Comparison of ENCODE assay signal across 8 cellular contexts in genomic region chr6:132456700-132457143, GRCh38. TPM values are rescaled to one million over a fixed set of nuclear protein-coding genes. Genes with fewer than 3 reads are reported as not detected.
DNase-seq lines count a peak whose midpoint lies in the region; ATAC-seq and TF ChIP-seq lines count a peak whose summit lies in the region.

No MANE protein-coding gene starts in this region.

- peaks cover 0 to 15% (median 0%) of the 10 kb centered on the region in 9 donors for H3K4me1 ChIP-seq in heart right ventricle

- H3K27ac ChIP-seq in heart right ventricle: peak overlapping the region in 2 of 10 donors; percentile 2 to 43

- TF ChIP-seq CTCF in GM10248 (IDR thresholded peaks at IDR 0.05; ENCODE audit: control extremely low read depth, extremely low read depth, low read depth, missing control alignments) (peak; percentile 74), heart right ventricle (IDR thresholded peaks at IDR 0.05) (peak in 4 of 9 donors; percentile 31 to 55 (median 39))

- DNase-seq in GM10248 (ENCODE audit: extremely low spot score) (peak; percentile 65), heart right ventricle (peak; percentile 39 to 58), cortex of kidney (lab: John Stamatoyannopoulos, UW) (no peak), NCI-H510A treated with DMSO at 0.1 percent for 48 hours (lab: John Stamatoyannopoulos, UW) (no peak), DMS153 treated with DMSO at 0.1 percent for 48 hours (lab: John Stamatoyannopoulos, UW; ENCODE audit: unreplicated experiment) (no peak)
- DNase-seq in activated T-helper 1 cell treated with anti-CD3 and anti-CD28 coated beads, Interleukin-12 subunit alpha, Interleukin-12 subunit beta, Interleukin-2, Interleukin-4 antibody, amounts not matched to agents 30 ng/mL and 10 ng/mL and 1 ng/mL, durations not matched to agents 14 hours and 24 hours and 36 hours (ENCODE audit: low spot score): no peak

- no peaks in the 10 kb centered on the region for H3K9me3 Mint-ChIP-seq in activated T-helper 1 cell treated with anti-CD3 and anti-CD28 coated beads, Interleukin-12 subunit alpha, Interleukin-12 subunit beta, Interleukin-2, Interleukin-4 antibody, amounts not matched to agents 30 ng/mL and 10 ng/mL and 1 ng/mL, durations not matched to agents 14 hours and 24 hours and 36 hours

- H3K27ac Mint-ChIP-seq in activated T-helper 1 cell treated with anti-CD3 and anti-CD28 coated beads, Interleukin-12 subunit alpha, Interleukin-12 subunit beta, Interleukin-2, Interleukin-4 antibody, amounts not matched to agents 30 ng/mL and 10 ng/mL and 1 ng/mL, durations not matched to agents 14 hours and 24 hours and 36 hours: no peak overlapping the region

- H3K36me3 Mint-ChIP-seq in activated T-helper 1 cell treated with anti-CD3 and anti-CD28 coated beads, Interleukin-12 subunit alpha, Interleukin-12 subunit beta, Interleukin-2, Interleukin-4 antibody, amounts not matched to agents 30 ng/mL and 10 ng/mL and 1 ng/mL, durations not matched to agents 14 hours and 24 hours and 36 hours (ENCODE audit: low read depth): peaks cover 13% of the 10 kb centered on the region

- H3K4me3 ChIP-seq in heart right ventricle: no peak overlapping the region

- peaks cover 0 to 92% (median 14%) of the 10 kb centered on the region in 9 donors for H3K36me3 ChIP-seq in heart right ventricle

- H3K27me3 ChIP-seq in heart right ventricle: no peaks in the 10 kb centered on the region

- no peaks in the 10 kb centered on the region for H3K27me3 Mint-ChIP-seq in activated T-helper 1 cell treated with anti-CD3 and anti-CD28 coated beads, Interleukin-12 subunit alpha, Interleukin-12 subunit beta, Interleukin-2, Interleukin-4 antibody, amounts not matched to agents 30 ng/mL and 10 ng/mL and 1 ng/mL, durations not matched to agents 14 hours and 24 hours and 36 hours (ENCODE audit: insufficient read depth)

- CTCF ChIA-PET in GM10248 (lab: Yijun Ruan, JAX): interaction anchor here (0.6 to 5.0 kb wide), 17 partner anchors 9 to 177 kb away, joined by 3 to 33 read pairs (median 4); no protein-coding TSS in a partner anchor

- H3K4me3 Mint-ChIP-seq in activated T-helper 1 cell treated with anti-CD3 and anti-CD28 coated beads, Interleukin-12 subunit alpha, Interleukin-12 subunit beta, Interleukin-2, Interleukin-4 antibody, amounts not matched to agents 30 ng/mL and 10 ng/mL and 1 ng/mL, durations not matched to agents 14 hours and 24 hours and 36 hours: no peak overlapping the region

- WGBS in heart right ventricle, 2 donors: 64 to 72% methylated on average over 4 of the region's 4 CpGs

- H3K9me3 ChIP-seq in heart right ventricle: no peaks in the 10 kb centered on the region

- no peaks in the 10 kb centered on the region for H3K4me1 Mint-ChIP-seq in activated T-helper 1 cell treated with anti-CD3 and anti-CD28 coated beads, Interleukin-12 subunit alpha, Interleukin-12 subunit beta, Interleukin-2, Interleukin-4 antibody, amounts not matched to agents 30 ng/mL and 10 ng/mL and 1 ng/mL, durations not matched to agents 14 hours and 24 hours and 36 hours (ENCODE audit: low read depth)

- ATAC-seq in GM21528 (IDR thresholded peaks at IDR 0.05; ENCODE audit: low FRiP score, unreplicated experiment) (peak; percentile 93), HG03571 (IDR thresholded peaks at IDR 0.05; ENCODE audit: unreplicated experiment) (peak; percentile 91), heart right ventricle (peak; percentile 82 to 95 (median 92))

- POLR2A ChIA-PET in GM10248 (lab: Yijun Ruan, JAX): no interaction called here

- intact Hi-C loops in heart right ventricle (cut with DNase I): no loop called here
- intact Hi-C loops in activated T-helper 1 cell treated with anti-CD3 and anti-CD28 coated beads, Interleukin-12 subunit alpha, Interleukin-12 subunit beta, Interleukin-2, Interleukin-4 antibody, amounts not matched to agents 30 ng/mL and 10 ng/mL and 1 ng/mL, durations not matched to agents 14 hours and 24 hours and 36 hours (cut with micrococcal nuclease): no loop called here

RNA-seq across cellular contexts. Expression of gene MOXD1, which starts 55.4 kb away (rescaled TPM):
- 1 to 10 TPM in 8 of 10 donors, under 1 TPM in 2; 0.92 to 4.9 (median 2.0) TPM for total RNA-seq in heart right ventricle
- polyA plus RNA-seq in heart right ventricle: under 1 TPM; 0.80 to 0.93 TPM
- total RNA-seq in activated T-helper 1 cell treated with anti-CD3 and anti-CD28 coated beads, Interleukin-12 subunit alpha, Interleukin-12 subunit beta, Interleukin-2, Interleukin-4 antibody, amounts not matched to agents 30 ng/mL and 10 ng/mL and 1 ng/mL, durations not matched to agents 14 hours and 24 hours and 36 hours: 0.27 and 0.29 TPM in 2 replicates

RNA-seq across cellular contexts. Expression of gene STX7, which starts 56.2 kb away (rescaled TPM):
- total RNA-seq in heart right ventricle: 10 to 100 TPM; 50.4 to 71.4 (median 61.3) TPM
- 10 to 100 TPM in 1 of 2 donors, 1 to 10 TPM in 1; 6.4 to 11.9 TPM for polyA plus RNA-seq in heart right ventricle
- total RNA-seq in activated T-helper 1 cell treated with anti-CD3 and anti-CD28 coated beads, Interleukin-12 subunit alpha, Interleukin-12 subunit beta, Interleukin-2, Interleukin-4 antibody, amounts not matched to agents 30 ng/mL and 10 ng/mL and 1 ng/mL, durations not matched to agents 14 hours and 24 hours and 36 hours: 17.3 and 17.5 TPM in 2 replicates

Comparison
In these comparisons a context has a peak if more than half of its experiments do, and no peak if none do; other contexts are left out.
1. DNase-seq: peak in GM10248 (single experiment) and heart right ventricle (2 of 2); none in cortex of kidney (single experiment), NCI-H510A treated with DMSO at 0.1 percent for 48 hours (single experiment), DMS153 treated with DMSO at 0.1 percent for 48 hours (single experiment) and activated T-helper 1 cell treated with anti-CD3 and anti-CD28 coated beads, Interleukin-12 subunit alpha, Interleukin-12 subunit beta, Interleukin-2, Interleukin-4 antibody, amounts not matched to agents 30 ng/mL and 10 ng/mL and 1 ng/mL, durations not matched to agents 14 hours and 24 hours and 36 hours (single experiment).
2. Peak in every context shown above with its lines, with median percentiles within 50 percentile points of each other: ATAC-seq.